In the genomic region with DNA sequence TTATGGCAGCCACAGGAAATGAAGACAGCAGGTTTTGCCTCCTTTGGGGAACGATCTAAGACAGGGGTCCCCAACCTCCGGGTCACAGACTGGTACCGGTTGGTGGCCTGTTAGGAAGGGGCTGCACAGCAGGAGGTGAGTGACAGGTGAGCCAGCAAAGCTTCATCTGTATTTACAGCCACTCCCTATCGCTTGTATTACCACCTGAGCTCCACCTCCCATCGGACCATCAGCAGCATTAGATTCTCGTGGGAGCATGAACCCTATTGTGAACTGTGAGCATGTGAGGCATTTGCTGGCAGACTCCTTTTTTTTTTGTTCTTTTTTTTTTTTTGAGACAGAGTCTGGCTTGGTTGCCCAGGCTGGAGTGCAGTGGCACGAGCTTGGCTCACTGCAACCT, we compare ENCODE assay signal across 22 cellular contexts. TPM values are rescaled to one million over a fixed set of nuclear protein-coding genes. Genes with fewer than 3 reads are reported as not detected.
DNase-seq lines count a peak whose midpoint lies in the region; ATAC-seq and TF ChIP-seq lines count a peak whose summit lies in the region.
"Had no signal": no experiment of that assay in that cellular context is flagged by ENCODE, and none has a peak within 500 bp of the region (broad histone marks: within the 10 kb centered on the region; RNA-seq: fewer than 3 reads in every experiment).

No MANE protein-coding gene starts in this region.

- H3K79me2 ChIP-seq in DND-41 (ENCODE audit: insufficient read depth, low read length) (no peaks in the 10 kb centered on the region), OCI-LY7 (ENCODE audit: insufficient read depth, low read depth, low read length) (no peaks in the 10 kb centered on the region)

- no peak overlapping the region for H3K9ac ChIP-seq in DND-41 (ENCODE audit: low read depth, low read length)
- H3K9ac ChIP-seq: BLaER1 treated with 17β-estradiol and CSF1 and Interleukin-3, amounts not matched to agents 10 nM and 100 nM; GM23248 had no signal

- no peaks in the 10 kb centered on the region for H3K27me3 ChIP-seq in DND-41 (ENCODE audit: insufficient read depth, low read length, poor library complexity)
- H3K27me3 ChIP-seq in sigmoid colon, result no peaks in the 10 kb centered on the region
- H3K27me3 ChIP-seq: BE2C; BLaER1 treated with 17β-estradiol and CSF1 and Interleukin-3, amounts not matched to agents 10 nM and 100 nM had no signal

- H3K4me2 ChIP-seq in DND-41 (ENCODE audit: insufficient read depth, low read length), result no peak overlapping the region
- no peak overlapping the region for H3K4me2 ChIP-seq in OCI-LY7 (ENCODE audit: low read length)
- H3K4me2 ChIP-seq: A549; BLaER1 treated with 17β-estradiol and CSF1 and Interleukin-3, amounts not matched to agents 10 nM and 100 nM had no signal

- intact Hi-C loops in OCI-LY7 (cut with micrococcal nuclease; ENCODE audit: unreplicated experiment) (no loop called here), sigmoid colon (cut with DNase I) (no loop called here)

- ATAC-seq in DND-41 (ENCODE audit: insufficient read depth, low read depth), result no peak
- ATAC-seq: A549, HCT116 had no signal

- H3K36me3 ChIP-seq in DND-41 (ENCODE audit: insufficient read depth, low read length) (no peaks in the 10 kb centered on the region), OCI-LY7 (ENCODE audit: insufficient read depth, low read length) (no peaks in the 10 kb centered on the region), sigmoid colon (no peaks in the 10 kb centered on the region)
- H3K36me3 ChIP-seq: BE2C had no signal

- TF ChIP-seq CTCF in DND-41 (IDR thresholded peaks at IDR 0.05; ENCODE audit: borderline replicate concordance, extremely low read depth, low read length, poor library complexity, severe bottlenecking) (no peak), OCI-LY7 (conservative IDR thresholded peaks at IDR 0.05; ENCODE audit: low read length) (0 out of 2 replicates have a peak, but pooled peaks have one; percentile 6), sigmoid colon (IDR thresholded peaks at IDR 0.05) (no peak)

- H3K9me3 ChIP-seq in DND-41 (ENCODE audit: insufficient read depth, low read length, severe bottlenecking), result peaks cover 13% of the 10 kb centered on the region
- H3K9me3 ChIP-seq in OCI-LY7 (ENCODE audit: low read length), result peaks cover 7% of the 10 kb centered on the region
- peaks cover 9 to 16% (median 15%) of the 10 kb centered on the region in 4 donors for H3K9me3 ChIP-seq in sigmoid colon
- H3K9me3 ChIP-seq: BE2C had no signal

- no peaks in the 10 kb centered on the region for H4K20me1 ChIP-seq in DND-41 (ENCODE audit: insufficient read depth, low read length)
- H4K20me1 ChIP-seq in OCI-LY7 (ENCODE audit: insufficient read depth, low read length), result no peaks in the 10 kb centered on the region
- H4K20me1 ChIP-seq: BLaER1 treated with 17β-estradiol and CSF1 and Interleukin-3, amounts not matched to agents 10 nM and 100 nM had no signal

- POLR2A ChIA-PET in OCI-LY7 (lab: Charles Lee), result no interaction called here

- DNase-seq in DND-41, result no peak
- DNase-seq in OCI-LY7 (ENCODE audit: low spot score), result no peak
- peak; percentile 17 for DNase-seq in sigmoid colon
- no peak for DNase-seq in NCI-H69 (lab: John Stamatoyannopoulos, UW)
- DNase-seq in activated T-cell treated with anti-CD3 and anti-CD28 coated beads for 4 hours, result no peak
- DNase-seq in NCI-H187 treated with DMSO at 0.1 percent for 48 hours (lab: John Stamatoyannopoulos, UW), result no peak
- DNase-seq: 8988T; ACHN; AML-193; BE2C; Calu3; CD4-positive, alpha-beta memory T cell; COR-L47; DMS53; DMS79 treated with DMSO at 0.1 percent for 48 hours; GM23248; H9; HFFc6 had no signal

- no TSS peak for BruUV-seq in OCI-LY7 (replicated peaks; lab: Mats Ljungman, UMichigan)

- TF ChIP-seq EP300 in sigmoid colon (IDR thresholded peaks at IDR 0.05), result no peak

- no peaks in the 10 kb centered on the region for H3K9me2 ChIP-seq in OCI-LY7 (ENCODE audit: insufficient read depth, low read length)

- H3K27ac ChIP-seq in DND-41 (ENCODE audit: low read length), result no peak overlapping the region
- no peak overlapping the region for H3K27ac ChIP-seq in OCI-LY7 (ENCODE audit: low read depth, low read length, poor library complexity, severe bottlenecking)
- no peak overlapping the region for H3K27ac ChIP-seq in sigmoid colon
- H3K27ac ChIP-seq: A549; BLaER1 treated with 17β-estradiol and CSF1 and Interleukin-3, amounts not matched to agents 10 nM and 100 nM; GM23248 had no signal

- no peak for TF ChIP-seq POLR2A in sigmoid colon (IDR thresholded peaks at IDR 0.05)

- H3K4me3 ChIP-seq in DND-41 (ENCODE audit: low read depth in 1 of 2, low read length in 2 of 2), result no peak overlapping the region
- H3K4me3 ChIP-seq in OCI-LY7 (ENCODE audit: low read depth, low read length, poor library complexity, severe bottlenecking), result no peak overlapping the region
- no peak overlapping the region for H3K4me3 ChIP-seq in sigmoid colon
- H3K4me3 ChIP-seq: A549; BLaER1 treated with 17β-estradiol and CSF1 and Interleukin-3, amounts not matched to agents 10 nM and 100 nM; GM23248 had no signal

- 88 to 90% methylated on average over 7 of the region's 7 CpGs for WGBS in sigmoid colon, 2 donors

- CTCF ChIA-PET in OCI-LY7 (lab: Charles Lee; ENCODE audit: unreplicated experiment), result no interaction called here

- H2AFZ ChIP-seq in DND-41 (ENCODE audit: low read depth, low read length) (0 out of 2 replicates have a peak overlapping the region, but pooled peaks have one; percentile 13), OCI-LY7 (ENCODE audit: low read length) (no peak overlapping the region)
- H2AFZ ChIP-seq: GM23248 had no signal

- no peaks in the 10 kb centered on the region for H3K4me1 ChIP-seq in DND-41 (ENCODE audit: insufficient read depth, low read length)
- H3K4me1 ChIP-seq in OCI-LY7 (ENCODE audit: insufficient read depth, low read length, poor library complexity, severe bottlenecking), result no peaks in the 10 kb centered on the region
- no peaks in the 10 kb centered on the region for H3K4me1 ChIP-seq in sigmoid colon
- H3K4me1 ChIP-seq: A549, BE2C had no signal

RNA-seq across cellular contexts. Expression of a gene that starts 22.2 kb away (rescaled TPM):
- total RNA-seq in OCI-LY7 (2014; rRNA removed; shearing (Covaris generic)), result not detected in 2 replicates
- total RNA-seq in OCI-LY7 (2022) (0.10 TPM in 1 of 2 replicates, not detected in the other), sigmoid colon (1 to 10 TPM; 1.8 to 3.9 (median 1.9) TPM)
- polyA plus RNA-seq in sigmoid colon, result 1 to 10 TPM in 2 of 3 donors, under 1 TPM in 1; 0.69 to 3.5 (median 2.4) TPM
- total RNA-seq: Calu3; CD4-positive, alpha-beta memory T cell; GM23248; H1; H9; HFFc6 had no signal
- polyA plus RNA-seq: A549; CD4-positive, alpha-beta memory T cell; GM23248; H1 had no signal
